ENCODE assay signal across 26 cellular contexts in the genomic region with DNA sequence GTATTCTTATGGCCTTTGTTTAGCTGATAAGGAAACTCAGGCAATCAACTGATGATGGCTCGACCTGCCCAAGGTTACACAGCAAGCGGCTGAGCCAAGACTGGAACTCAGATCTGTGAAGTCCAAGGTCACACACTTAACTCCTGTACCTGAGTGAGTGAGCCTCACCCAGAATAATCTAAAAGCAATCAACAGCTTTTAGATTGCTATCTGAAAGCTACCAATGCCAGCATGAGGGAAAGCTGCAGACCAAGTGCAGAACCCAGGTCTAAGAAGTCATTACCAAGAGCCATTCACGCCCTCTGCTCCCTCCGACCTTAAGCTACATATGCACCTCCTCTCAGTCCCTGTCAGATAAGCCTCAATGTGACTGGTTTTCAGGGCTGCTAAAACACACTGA. TPM values are rescaled to one million over a fixed set of nuclear protein-coding genes. Genes with fewer than 3 reads are reported as not detected.
A peak's percentile ranks its signal among the peaks of the same experiment; 100 is the strongest.
DNase-seq lines count a peak whose midpoint lies in the region; ATAC-seq, FAIRE-seq and TF ChIP-seq lines count a peak whose summit lies in the region.
"Had no signal": no experiment of that assay in that cellular context is flagged by ENCODE, and none has a peak within 500 bp of the region (broad histone marks: within the 10 kb centered on the region; RNA-seq: fewer than 3 reads in every experiment).

No MANE protein-coding gene starts in this region.

- H3K4me3 ChIP-seq in HEK293 (ENCODE audit: low read depth, low read length) (no peak overlapping the region), body of pancreas (no peak overlapping the region), parathyroid adenoma (ENCODE audit: low read depth, low read length) (no peak overlapping the region)
- H3K4me3 ChIP-seq: PC-9 had no signal

- TF ChIP-seq CTCF in HEK293 (tag by site-specific recombination; IDR thresholded peaks at IDR 0.05) (no peak), body of pancreas (IDR thresholded peaks at IDR 0.05) (no peak), parathyroid adenoma (IDR thresholded peaks at IDR 0.05) (no peak)

- DNase-seq in body of pancreas (no peak), NCI-H2171 treated with DMSO at 0.1 percent for 48 hours (lab: John Stamatoyannopoulos, UW) (no peak), caudate nucleus (lab: John Stamatoyannopoulos, UW) (no peak), GM19239 (ENCODE audit: insufficient read length, low spot score) (no peak)
- DNase-seq in stimulated activated CD8-positive, alpha-beta memory T cell treated with anti-CD3 and anti-CD28 coated beads, Interleukin-4, amount 100 ng/mL, for 48 hours: no peak
- DNase-seq: Calu3; CD8-positive, alpha-beta memory T cell; H9; KG1; NCI-H1092; NCI-H1436; NCI-H1930; NCI-H226; NCI-H510A treated with DMSO at 0.1 percent for 48 hours; NCI-H748 treated with DMSO at 0.1 percent for 48 hours; PC-9; SHP77 treated with DMSO at 0.1 percent for 48 hours had no signal

- intact Hi-C loops in body of pancreas (cut with DNase I): loop anchor here (10.0 kb wide), 1 partner anchor 121 kb away; no protein-coding TSS in a partner anchor

- peak; percentile 28 for ATAC-seq in body of pancreas

- TF ChIP-seq POLR2A in body of pancreas (IDR thresholded peaks at IDR 0.05): no peak

- H2AFZ ChIP-seq in parathyroid adenoma: no peak overlapping the region
- H2AFZ ChIP-seq: PC-9 had no signal

- WGBS in body of pancreas, 2 donors: 27 to 41% methylated on average over 4 of the region's 4 CpGs

- H3K79me2 ChIP-seq in parathyroid adenoma: peaks cover 35% of the 10 kb centered on the region

- POLR2A ChIA-PET in HEK293 (lab: Yijun Ruan, JAX): interaction anchor here (2.3 kb wide), 1 partner anchor 12 kb away, joined by 9 read pairs; a partner anchor contains a TSS

- H3K36me3 ChIP-seq in HEK293 (ENCODE audit: control insufficient read depth in 2 of 2, insufficient read depth in 1 of 2, low read length in 2 of 2) (peaks cover 19 to 73% of the 10 kb centered on the region in 2 experiments), body of pancreas (replicated peaks in 1 of 2; ENCODE audit: insufficient read depth in 1 of 2, low read depth in 2 of 2) (peaks cover 0 to 2% of the 10 kb centered on the region in 2 donors), parathyroid adenoma (ENCODE audit: control insufficient read depth, insufficient read depth, low read length) (no peaks in the 10 kb centered on the region)

- no peaks in the 10 kb centered on the region for H3K27me3 ChIP-seq in body of pancreas
- H3K27me3 ChIP-seq in layer of hippocampus (ENCODE audit: control insufficient read depth, insufficient read depth, low read length): no peaks in the 10 kb centered on the region
- no peaks in the 10 kb centered on the region for H3K27me3 ChIP-seq in parathyroid adenoma (ENCODE audit: control insufficient read depth, insufficient read depth, low read length)

- CTCF ChIA-PET in HEK293 (lab: Yijun Ruan, JAX): no interaction called here

- H3K9me3 ChIP-seq in HEK293 (ENCODE audit: control insufficient read depth, insufficient read depth, low read depth, low read length) (no peaks in the 10 kb centered on the region), body of pancreas (no peaks in the 10 kb centered on the region), parathyroid adenoma (ENCODE audit: control insufficient read depth, low read length) (no peaks in the 10 kb centered on the region)

- no peak for FAIRE-seq in GM19239 (lab: Jason Lieb, UNC)
- FAIRE-seq: A204.1, G401.6, GM12892, GM18507 had no signal

- no peak overlapping the region for H3K9ac ChIP-seq in parathyroid adenoma

- H3K4me1 ChIP-seq in HEK293 (ENCODE audit: control insufficient read depth, insufficient read depth, low read length): no peaks in the 10 kb centered on the region
- H3K4me1 ChIP-seq in body of pancreas: peaks cover 25% of the 10 kb centered on the region
- H3K4me1 ChIP-seq in parathyroid adenoma: peaks cover 17% of the 10 kb centered on the region

- peak overlapping the region; percentile 11 for H3K4me2 ChIP-seq in parathyroid adenoma (ENCODE audit: low read length)
- H3K4me2 ChIP-seq: PC-9 had no signal

- H3K27ac ChIP-seq in HEK293 (ENCODE audit: extremely low read depth, low read depth, low read length) (no peak overlapping the region), body of pancreas (no peak overlapping the region), layer of hippocampus (ENCODE audit: low read depth, low read length) (peak overlapping the region; percentile 22), parathyroid adenoma (no peak overlapping the region), caudate nucleus (ENCODE audit: low read depth, low read length) (no peak overlapping the region)
- H3K27ac ChIP-seq: C4-2B, PC-9, RWPE1 had no signal

TF ChIP-seq in HEK293, 187 proteins besides CTCF, POLR2A, EP300 and RAD21:
- TF ChIP-seq ZNF10 (tag by site-specific recombination; IDR thresholded peaks at IDR 0.05): 0 out of 2 replicates have a peak, but pooled peaks have one; percentile 29
- TF ChIP-seq ZNF626 (tag by site-specific recombination; IDR thresholded peaks at IDR 0.05): no peak
- TF ChIP-seq, protein P1, sequence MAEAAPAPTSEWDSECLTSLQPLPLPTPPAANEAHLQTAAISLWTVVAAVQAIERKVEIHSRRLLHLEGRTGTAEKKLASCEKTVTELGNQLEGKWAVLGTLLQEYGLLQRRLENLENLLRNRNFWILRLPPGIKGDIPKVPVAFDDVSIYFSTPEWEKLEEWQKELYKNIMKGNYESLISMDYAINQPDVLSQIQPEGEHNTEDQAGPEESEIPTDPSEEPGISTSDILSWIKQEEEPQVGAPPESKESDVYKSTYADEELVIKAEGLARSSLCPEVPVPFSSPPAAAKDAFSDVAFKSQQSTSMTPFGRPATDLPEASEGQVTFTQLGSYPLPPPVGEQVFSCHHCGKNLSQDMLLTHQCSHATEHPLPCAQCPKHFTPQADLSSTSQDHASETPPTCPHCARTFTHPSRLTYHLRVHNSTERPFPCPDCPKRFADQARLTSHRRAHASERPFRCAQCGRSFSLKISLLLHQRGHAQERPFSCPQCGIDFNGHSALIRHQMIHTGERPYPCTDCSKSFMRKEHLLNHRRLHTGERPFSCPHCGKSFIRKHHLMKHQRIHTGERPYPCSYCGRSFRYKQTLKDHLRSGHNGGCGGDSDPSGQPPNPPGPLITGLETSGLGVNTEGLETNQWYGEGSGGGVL (tag by site-specific recombination; IDR thresholded peaks at IDR 0.05): no peak
- TF ChIP-seq ZBTB20 (tag by site-specific recombination; IDR thresholded peaks at IDR 0.05): no peak
- TF ChIP-seq, protein P2, sequence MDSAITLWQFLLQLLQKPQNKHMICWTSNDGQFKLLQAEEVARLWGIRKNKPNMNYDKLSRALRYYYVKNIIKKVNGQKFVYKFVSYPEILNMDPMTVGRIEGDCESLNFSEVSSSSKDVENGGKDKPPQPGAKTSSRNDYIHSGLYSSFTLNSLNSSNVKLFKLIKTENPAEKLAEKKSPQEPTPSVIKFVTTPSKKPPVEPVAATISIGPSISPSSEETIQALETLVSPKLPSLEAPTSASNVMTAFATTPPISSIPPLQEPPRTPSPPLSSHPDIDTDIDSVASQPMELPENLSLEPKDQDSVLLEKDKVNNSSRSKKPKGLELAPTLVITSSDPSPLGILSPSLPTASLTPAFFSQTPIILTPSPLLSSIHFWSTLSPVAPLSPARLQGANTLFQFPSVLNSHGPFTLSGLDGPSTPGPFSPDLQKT (IDR thresholded peaks at IDR 0.05; ENCODE audit: borderline replicate concordance, low read depth, low read length): no peak
- TF ChIP-seq ZNF341 (tag by site-specific recombination; IDR thresholded peaks at IDR 0.05; ENCODE audit: low read depth): no peak
- no peak for TF ChIP-seq ZNF2 (tag by site-specific recombination; IDR thresholded peaks at IDR 0.05)
- TF ChIP-seq ZNF404 (tag by site-specific recombination; IDR thresholded peaks at IDR 0.05): no peak
- TF ChIP-seq ZNF132 (tag by site-specific recombination; IDR thresholded peaks at IDR 0.05; ENCODE audit: borderline replicate concordance): no peak

RNA-seq across cellular contexts. Expression of a gene that starts 12.1 kb away (rescaled TPM):
- 10 to 100 TPM; 32.4 to 32.6 TPM for total RNA-seq in body of pancreas
